In the genomic region with DNA sequence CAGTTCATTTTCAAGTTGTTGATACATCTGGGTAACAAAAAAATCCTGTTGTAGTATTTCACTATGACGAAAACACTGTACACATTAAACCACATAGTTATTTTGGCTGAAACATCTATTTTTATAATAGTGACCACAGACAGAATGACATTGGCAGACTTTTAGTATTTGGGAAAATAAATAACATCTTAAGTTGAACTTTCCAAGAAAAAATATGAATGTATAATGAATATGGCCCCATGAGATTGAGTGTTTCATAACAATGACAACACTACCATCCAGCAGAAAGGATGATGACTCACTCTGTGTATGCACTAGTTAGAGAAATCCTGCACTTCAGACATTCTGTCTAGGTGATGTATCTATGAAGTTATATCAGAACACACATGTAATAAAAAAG, we compare ENCODE assay signal across 14 cellular contexts.
DNase-seq lines count a peak whose midpoint lies in the region; TF ChIP-seq lines count a peak whose summit lies in the region.
"Had no signal": no experiment of that assay in that cellular context is flagged by ENCODE, and none has a peak within 500 bp of the region (broad histone marks: within the 10 kb centered on the region; RNA-seq: fewer than 3 reads in every experiment).

No MANE protein-coding gene starts in this region.

- no peak overlapping the region for H3K4me3 ChIP-seq in ovary
- H3K4me3 ChIP-seq: sigmoid colon, upper lobe of right lung had no signal

- H3K4me1 Mint-ChIP-seq in activated CD4-positive, alpha-beta memory T cell treated with anti-CD3 and anti-CD28 coated beads, Interleukin-2, amount 10 ng/mL, durations not matched to agents 7 days and 5 days: no peaks in the 10 kb centered on the region
- H3K4me1 Mint-ChIP-seq: activated naive CD4-positive, alpha-beta T cell treated with anti-CD3 and anti-CD28 coated beads, Interleukin-2, amount 50 U/mL, for 24 hours had no signal

- no peaks in the 10 kb centered on the region for H3K36me3 Mint-ChIP-seq in activated CD4-positive, alpha-beta memory T cell treated with anti-CD3 and anti-CD28 coated beads, Interleukin-2, amount 10 ng/mL, durations not matched to agents 7 days and 5 days (ENCODE audit: low read depth)
- H3K36me3 Mint-ChIP-seq: activated naive CD4-positive, alpha-beta T cell treated with anti-CD3 and anti-CD28 coated beads, Interleukin-2, amount 50 U/mL, for 24 hours had no signal

- peak; percentile 16 for DNase-seq in A172 (ENCODE audit: low spot score)
- peak; percentile 82 for DNase-seq in HCEC 1CT
- peak; percentile 74 for DNase-seq in amniotic epithelial cell (ENCODE audit: low read depth)
- DNase-seq in glomerular visceral epithelial cell (ENCODE audit: extremely low spot score): peak; percentile 8
- no peak for DNase-seq in stimulated activated CD4-positive, alpha-beta T cell treated with anti-CD3 and anti-CD28 coated beads, Interleukin-15, amount 100 ng/mL, for 24 hours
- no peak for DNase-seq in T1000 (lab: John Stamatoyannopoulos, UW)
- no peak for DNase-seq in activated CD4-positive, alpha-beta memory T cell treated with anti-CD3 and anti-CD28 coated beads, Interleukin-2, amount 10 ng/mL, durations not matched to agents 7 days and 5 days
- no peak for DNase-seq in ovary
- DNase-seq: effector CD4-positive, alpha-beta T cell; NCI-H1694 treated with DMSO at 0.1 percent for 48 hours; sigmoid colon; T-helper 9 cell; upper lobe of right lung had no signal

- H3K27me3 Mint-ChIP-seq in activated CD4-positive, alpha-beta memory T cell treated with anti-CD3 and anti-CD28 coated beads, Interleukin-2, amount 10 ng/mL, durations not matched to agents 7 days and 5 days: no peaks in the 10 kb centered on the region
- H3K27me3 Mint-ChIP-seq: activated naive CD4-positive, alpha-beta T cell treated with anti-CD3 and anti-CD28 coated beads, Interleukin-2, amount 50 U/mL, for 24 hours had no signal

- no peak overlapping the region for H3K27ac ChIP-seq in ovary
- H3K27ac ChIP-seq: sigmoid colon, upper lobe of right lung had no signal

- no peaks in the 10 kb centered on the region for H3K4me1 ChIP-seq in ovary (ENCODE audit: insufficient read depth)

- TF ChIP-seq POLR2A in ovary (IDR thresholded peaks at IDR 0.05): no peak

- H3K9me3 ChIP-seq in ovary: no peaks in the 10 kb centered on the region
- H3K9me3 ChIP-seq: sigmoid colon, upper lobe of right lung had no signal

- H3K27ac Mint-ChIP-seq in activated CD4-positive, alpha-beta memory T cell treated with anti-CD3 and anti-CD28 coated beads, Interleukin-2, amount 10 ng/mL, durations not matched to agents 7 days and 5 days: no peak overlapping the region
- H3K27ac Mint-ChIP-seq: activated naive CD4-positive, alpha-beta T cell treated with anti-CD3 and anti-CD28 coated beads, Interleukin-2, amount 50 U/mL, for 24 hours had no signal

- no peak overlapping the region for H3K4me3 Mint-ChIP-seq in activated CD4-positive, alpha-beta memory T cell treated with anti-CD3 and anti-CD28 coated beads, Interleukin-2, amount 10 ng/mL, durations not matched to agents 7 days and 5 days
- H3K4me3 Mint-ChIP-seq: activated naive CD4-positive, alpha-beta T cell treated with anti-CD3 and anti-CD28 coated beads, Interleukin-2, amount 50 U/mL, for 24 hours had no signal

- POLR2A ChIA-PET in activated CD4-positive, alpha-beta memory T cell treated with anti-CD3 and anti-CD28 coated beads, Interleukin-2, amount 10 ng/mL, durations not matched to agents 7 days and 5 days (lab: Charles Lee): no interaction called here

- CTCF ChIA-PET in activated CD4-positive, alpha-beta memory T cell treated with anti-CD3 and anti-CD28 coated beads, Interleukin-2, amount 10 ng/mL, durations not matched to agents 7 days and 5 days (lab: Charles Lee): no interaction called here

- 18 to 38% (median 26%) methylated on average over 1 of the region's 1 CpG for WGBS in ovary, 3 donors

- no peak for TF ChIP-seq EP300 in ovary (IDR thresholded peaks at IDR 0.05)

- no peaks in the 10 kb centered on the region for H3K27me3 ChIP-seq in ovary
- H3K27me3 ChIP-seq: sigmoid colon, upper lobe of right lung had no signal

- intact Hi-C loops in ovary (cut with DNase I): no loop called here

- H3K9me3 Mint-ChIP-seq in activated CD4-positive, alpha-beta memory T cell treated with anti-CD3 and anti-CD28 coated beads, Interleukin-2, amount 10 ng/mL, durations not matched to agents 7 days and 5 days: peaks cover 6% of the 10 kb centered on the region
- H3K9me3 Mint-ChIP-seq: activated naive CD4-positive, alpha-beta T cell treated with anti-CD3 and anti-CD28 coated beads, Interleukin-2, amount 50 U/mL, for 24 hours had no signal

- no peaks in the 10 kb centered on the region for H3K36me3 ChIP-seq in ovary
- H3K36me3 ChIP-seq: sigmoid colon, upper lobe of right lung had no signal

- no peak for TF ChIP-seq CTCF in ovary (IDR thresholded peaks at IDR 0.05)

Comparison
In these comparisons a context has a peak if more than half of its experiments do, and no peak if none do; other contexts are left out.
1. DNase-seq: peak in A172 (single experiment), HCEC 1CT (single experiment), amniotic epithelial cell (single experiment) and glomerular visceral epithelial cell (single experiment); none in stimulated activated CD4-positive, alpha-beta T cell treated with anti-CD3 and anti-CD28 coated beads, Interleukin-15, amount 100 ng/mL, for 24 hours (single experiment), T1000 (single experiment), activated CD4-positive, alpha-beta memory T cell treated with anti-CD3 and anti-CD28 coated beads, Interleukin-2, amount 10 ng/mL, durations not matched to agents 7 days and 5 days (single experiment) and ovary (0 of 5).